ENCODE assay signal across 13 cellular contexts in the genomic region with DNA sequence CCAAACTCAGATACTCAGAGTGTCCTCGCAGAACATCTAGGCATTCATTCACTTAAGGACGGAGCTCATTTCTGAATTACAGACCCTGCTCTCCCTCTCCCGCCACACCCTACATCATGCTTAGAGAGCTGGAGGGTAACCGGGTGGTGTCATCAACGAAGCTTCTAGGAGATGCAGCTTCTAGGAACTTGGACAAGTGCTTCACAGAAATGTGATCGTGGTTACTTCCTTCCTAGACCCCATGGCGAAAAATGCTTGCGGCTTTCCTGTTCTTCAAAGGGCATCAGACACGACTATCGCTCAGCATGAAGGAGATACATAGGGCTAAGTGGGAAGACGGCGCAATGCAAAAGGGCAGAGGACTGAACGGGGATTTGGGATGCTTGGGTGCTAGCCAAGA.
DNase-seq lines count a peak whose midpoint lies in the region; ATAC-seq and TF ChIP-seq lines count a peak whose summit lies in the region.
"Had no signal": no experiment of that assay in that cellular context is flagged by ENCODE, and none has a peak within 500 bp of the region (broad histone marks: within the 10 kb centered on the region; RNA-seq: fewer than 3 reads in every experiment).

No MANE protein-coding gene starts in this region.

- intact Hi-C loops in dorsolateral prefrontal cortex (cut with DNase I) (no loop called here), posterior cingulate gyrus (cut with DNase I) (no loop called here)

- no peak for ATAC-seq in activated T-cell treated with anti-CD3 and anti-CD28 coated beads, Interleukin-2, amount 50 U/mL, for 4 hours
- ATAC-seq in T-cell (replicated peaks in 1 of 4) (peak in 1 of 4 experiments; percentile 64), GM18907 (IDR thresholded peaks at IDR 0.05; ENCODE audit: unreplicated experiment) (no peak)
- ATAC-seq: HCT116 had no signal

- POLR2A ChIA-PET in T-cell (lab: Charles Lee), result interaction anchor here in 1 of 2 donors (0.6 kb wide), 1 partner anchor 121 kb away, joined by 4 read pairs; no protein-coding TSS in a partner anchor

- no peak for TF ChIP-seq CTCF in dorsolateral prefrontal cortex (IDR thresholded peaks at IDR 0.05 in 54 of 56, conservative IDR thresholded peaks at IDR 0.05 in 2 of 56; ENCODE audit: low read depth in 1 of 56, partially characterized antibody in 56 of 56)

- no peaks in the 10 kb centered on the region for H3K9me3 ChIP-seq in stomach smooth muscle (ENCODE audit: control insufficient read depth in 2 of 2, low read length in 2 of 2)
- H3K9me3 ChIP-seq: pancreas had no signal

- no peaks in the 10 kb centered on the region for H3K9me3 Mint-ChIP-seq in activated T-cell treated with anti-CD3 and anti-CD28 coated beads, Interleukin-2, amount 50 U/mL, for 4 hours
- peaks cover 0 to 5% (median 2%) of the 10 kb centered on the region in 3 donors for H3K9me3 Mint-ChIP-seq in T-cell
- H3K9me3 Mint-ChIP-seq: memory B cell had no signal

- H3K27me3 ChIP-seq in dorsolateral prefrontal cortex (no peaks in the 10 kb centered on the region), stomach smooth muscle (ENCODE audit: control insufficient read depth in 1 of 2, insufficient read depth in 2 of 2, low read length in 2 of 2) (no peaks in the 10 kb centered on the region)
- H3K27me3 ChIP-seq: pancreas had no signal

- H3K27me3 Mint-ChIP-seq in activated T-cell treated with anti-CD3 and anti-CD28 coated beads, Interleukin-2, amount 50 U/mL, for 4 hours (ENCODE audit: low read depth), result no peaks in the 10 kb centered on the region
- H3K27me3 Mint-ChIP-seq in T-cell, result no peaks in the 10 kb centered on the region
- H3K27me3 Mint-ChIP-seq: memory B cell had no signal

- H3K27ac Mint-ChIP-seq in T-cell, result peak overlapping the region in 1 of 2 donors; percentile 3
- H3K27ac Mint-ChIP-seq: memory B cell had no signal

- H3K4me3 Mint-ChIP-seq in activated T-cell treated with anti-CD3 and anti-CD28 coated beads, Interleukin-2, amount 50 U/mL, for 4 hours, result peak overlapping the region; percentile 5
- peak overlapping the region in 2 of 3 donors; percentile 42 to 72 for H3K4me3 Mint-ChIP-seq in T-cell
- H3K4me3 Mint-ChIP-seq: memory B cell had no signal

- H3K4me1 ChIP-seq in stomach smooth muscle (ENCODE audit: control insufficient read depth, insufficient read depth, low read length), result peaks cover 10% of the 10 kb centered on the region

- H3K4me1 Mint-ChIP-seq in activated T-cell treated with anti-CD3 and anti-CD28 coated beads, Interleukin-2, amount 50 U/mL, for 4 hours (ENCODE audit: low read depth), result peaks cover 13% of the 10 kb centered on the region
- peaks cover 9 to 26% (median 20%) of the 10 kb centered on the region in 3 donors for H3K4me1 Mint-ChIP-seq in T-cell
- H3K4me1 Mint-ChIP-seq: memory B cell had no signal

- CTCF ChIA-PET in T-cell (lab: Charles Lee), result no interaction called here

- DNase-seq in activated T-cell treated with anti-CD3 and anti-CD28 coated beads, Interleukin-2, amount 50 U/mL, for 4 hours, result no peak
- no peak for DNase-seq in activated T-cell treated with anti-CD3 and anti-CD28 coated beads, Interleukin-2, amount 50 U/mL, for 1 hour
- peak in 1 of 34 experiments; percentile 3 for DNase-seq in T-cell
- no peak for DNase-seq in dorsolateral prefrontal cortex
- DNase-seq in posterior cingulate gyrus, result no peak
- DNase-seq in hypothalamus (lab: John Stamatoyannopoulos, UW), result no peak
- DNase-seq: NCI-H1105, NCI-H524 treated with DMSO at 0.1 percent for 48 hours had no signal

- no peaks in the 10 kb centered on the region for H3K36me3 ChIP-seq in stomach smooth muscle (ENCODE audit: control insufficient read depth in 2 of 2, insufficient read depth in 2 of 2, low read length in 2 of 2)
- H3K36me3 ChIP-seq: pancreas had no signal

- no peaks in the 10 kb centered on the region for H3K36me3 Mint-ChIP-seq in activated T-cell treated with anti-CD3 and anti-CD28 coated beads, Interleukin-2, amount 50 U/mL, for 4 hours (ENCODE audit: insufficient read depth)
- H3K36me3 Mint-ChIP-seq in T-cell, result no peaks in the 10 kb centered on the region

- peak overlapping the region in 7 of 59 donors; percentile 19 to 67 (median 40) for H3K27ac ChIP-seq in dorsolateral prefrontal cortex
- peak overlapping the region; percentile 37 for H3K27ac ChIP-seq in stomach smooth muscle (ENCODE audit: low read length)

- no peak overlapping the region for H3K9ac ChIP-seq in stomach smooth muscle (ENCODE audit: low read length in 2 of 2)

- peak overlapping the region in 51 of 59 donors; percentile 24 to 68 (median 48) for H3K4me3 ChIP-seq in dorsolateral prefrontal cortex
- H3K4me3 ChIP-seq in stomach smooth muscle (ENCODE audit: low read length in 2 of 2), result peak overlapping the region; percentile 68 to 72
- H3K4me3 ChIP-seq: pancreas had no signal
